Comparison of ENCODE assay signal across 20 cellular contexts in genomic region chr5:24042688-24043087, GRCh38.
DNase-seq lines count a peak whose midpoint lies in the region; ATAC-seq, FAIRE-seq and TF ChIP-seq lines count a peak whose summit lies in the region.
"Had no signal": no experiment of that assay in that cellular context is flagged by ENCODE, and none has a peak within 500 bp of the region (broad histone marks: within the 10 kb centered on the region; RNA-seq: fewer than 3 reads in every experiment).

No MANE protein-coding gene starts in this region.

- H3K9ac ChIP-seq in SU-DHL-6 (ENCODE audit: low read length), result no peak overlapping the region
- H3K9ac ChIP-seq in K562 (ENCODE audit: insufficient read depth in 1 of 2, low read depth in 2 of 2, low read length in 2 of 2), result no peak overlapping the region
- H3K9ac ChIP-seq: BLaER1 treated with 17β-estradiol and CSF1 and Interleukin-3, amounts not matched to agents 10 nM and 100 nM had no signal

- in situ Hi-C loops in K562 (cut with MboI), result no loop called here

- ATAC-seq in K562, result no peak
- ATAC-seq in GM18909 (IDR thresholded peaks at IDR 0.05; ENCODE audit: poor library complexity, unreplicated experiment), result no peak
- ATAC-seq: A549; CD8-positive, alpha-beta T cell had no signal

- H3K4me3 ChIP-seq in SU-DHL-6 (ENCODE audit: insufficient read depth, low read length, poor library complexity, severe bottlenecking) (no peak overlapping the region), K562 (no peak overlapping the region)
- H3K4me3 ChIP-seq: A549; BLaER1 treated with 17β-estradiol and CSF1 and Interleukin-3, amounts not matched to agents 10 nM and 100 nM had no signal

- no peaks in the 10 kb centered on the region for H3K9me1 ChIP-seq in K562 (ENCODE audit: control insufficient read depth, insufficient read depth, low read length)

- no peak for TF ChIP-seq EP300 in K562 (IDR thresholded peaks at IDR 0.05; ENCODE audit: low read length)

- no peaks in the 10 kb centered on the region for H4K20me1 ChIP-seq in SU-DHL-6 (ENCODE audit: low read depth, low read length)
- no peaks in the 10 kb centered on the region for H4K20me1 ChIP-seq in K562 (replicated peaks; ENCODE audit: control insufficient read depth, insufficient read depth, low read length)
- H4K20me1 ChIP-seq: BLaER1 treated with 17β-estradiol and CSF1 and Interleukin-3, amounts not matched to agents 10 nM and 100 nM had no signal

- H3K79me2 ChIP-seq in SU-DHL-6 (ENCODE audit: insufficient read depth, low read length), result no peaks in the 10 kb centered on the region
- H3K79me2 ChIP-seq in K562 (ENCODE audit: control insufficient read depth, insufficient read depth, low read length), result no peaks in the 10 kb centered on the region

- no peaks in the 10 kb centered on the region for H3F3A ChIP-seq in SU-DHL-6 (ENCODE audit: insufficient read depth)

- BruUV-seq in K562 (replicated peaks; lab: Mats Ljungman, UMichigan), result no TSS peak

- H3K4me2 ChIP-seq in SU-DHL-6 (ENCODE audit: low read depth, low read length, poor library complexity, severe bottlenecking), result no peak overlapping the region
- H3K4me2 ChIP-seq in K562 (ENCODE audit: insufficient read depth, low read length), result no peak overlapping the region
- H3K4me2 ChIP-seq: A549; BLaER1 treated with 17β-estradiol and CSF1 and Interleukin-3, amounts not matched to agents 10 nM and 100 nM had no signal

- no peak for DNase-seq in K562 (ENCODE audit: extremely low read depth in 1 of 4, low spot score in 3 of 4)
- DNase-seq in SIG-M5 (lab: John Stamatoyannopoulos, UW), result no peak
- DNase-seq: 8988T; AML-193; Caco-2; Calu3; CD4-positive, alpha-beta T cell; CD8-positive, alpha-beta T cell; DMS79 treated with DMSO at 0.1 percent for 48 hours; GF-D8 had no signal

- no peak overlapping the region for H3K27ac ChIP-seq in SU-DHL-6 (ENCODE audit: low read depth, low read length)
- no peak overlapping the region for H3K27ac ChIP-seq in K562 (ENCODE audit: extremely low read depth, low read depth, low read length)
- H3K27ac ChIP-seq: A549; BLaER1 treated with 17β-estradiol and CSF1 and Interleukin-3, amounts not matched to agents 10 nM and 100 nM; C4-2B had no signal

- H3K36me3 ChIP-seq in SU-DHL-6 (ENCODE audit: low read length) (0 out of 2 replicates have a peak, but pooled peaks cover 3% of the 10 kb centered on the region), K562 (ENCODE audit: control insufficient read depth, insufficient read depth, low read length) (no peaks in the 10 kb centered on the region)
- H3K36me3 ChIP-seq: BLaER1 treated with 17β-estradiol and CSF1 and Interleukin-3, amounts not matched to agents 10 nM and 100 nM had no signal

- FAIRE-seq in A204.1 (lab: Jason Lieb, UNC), result peak; percentile 19
- FAIRE-seq in K562 (lab: Jason Lieb, UNC), result no peak
- FAIRE-seq: A549, D721Med, GM12892, GM18507, GM19239 had no signal

- 0% methylated on average over 2 of the region's 2 CpGs for WGBS in K562 (ENCODE audit: insufficient coverage, low coverage, missing lambda C conversion rate)

- TF ChIP-seq CTCF in SU-DHL-6 (IDR thresholded peaks at IDR 0.05; ENCODE audit: insufficient read depth, low read length, poor library complexity, severe bottlenecking) (no peak), K562 (IDR thresholded peaks at IDR 0.05 in 2 of 3, conservative IDR thresholded peaks at IDR 0.05 in 1 of 3; ENCODE audit: insufficient read depth in 2 of 3, low read depth in 1 of 3, low read length in 3 of 3) (no peak)

- no peaks in the 10 kb centered on the region for H3K9me2 ChIP-seq in SU-DHL-6 (replicated peaks; ENCODE audit: insufficient read depth, low read length)

- intact Hi-C loops in K562 (cut with micrococcal nuclease), result no loop called here

- POLR2A ChIA-PET in K562 (lab: Yijun Ruan, JAX), result interaction anchor here (0.6 kb wide), 1 partner anchor 924 kb away, joined by 4 read pairs; no protein-coding TSS in a partner anchor

- no peaks in the 10 kb centered on the region for H3K4me1 ChIP-seq in K562 (replicated peaks in 1 of 2; ENCODE audit: control insufficient read depth in 2 of 2, insufficient read depth in 2 of 2, low read length in 2 of 2)
- H3K4me1 ChIP-seq: A549; BLaER1 treated with 17β-estradiol and CSF1 and Interleukin-3, amounts not matched to agents 10 nM and 100 nM; Caco-2 had no signal

- TF ChIP-seq POLR2A in K562 (conservative IDR thresholded peaks at IDR 0.05), result no peak

- no peaks in the 10 kb centered on the region for H3K27me3 ChIP-seq in SU-DHL-6 (ENCODE audit: low read length)
- no peaks in the 10 kb centered on the region for H3K27me3 ChIP-seq in K562 (ENCODE audit: control insufficient read depth in 2 of 2, insufficient read depth in 2 of 2, low read length in 2 of 2)
- H3K27me3 ChIP-seq: BLaER1 treated with 17β-estradiol and CSF1 and Interleukin-3, amounts not matched to agents 10 nM and 100 nM had no signal

- peak overlapping the region; percentile 80 for H2AFZ ChIP-seq in SU-DHL-6 (ENCODE audit: low read depth, low read length, severe bottlenecking)
- no peak overlapping the region for H2AFZ ChIP-seq in K562 (ENCODE audit: low read depth, low read length)

- CTCF ChIA-PET in K562 (lab: Yijun Ruan, JAX; ENCODE audit: low intra/inter-chr PET ratio), result no interaction called here

- H3K9me3 ChIP-seq in SU-DHL-6 (ENCODE audit: insufficient read depth, low read length) (no peaks in the 10 kb centered on the region), K562 (replicated peaks; ENCODE audit: control insufficient read depth, insufficient read depth, low read depth, low read length) (no peaks in the 10 kb centered on the region; the same call in 1 of the 2 replicates)
- H3K9me3 ChIP-seq: A549; BLaER1 treated with 17β-estradiol and CSF1 and Interleukin-3, amounts not matched to agents 10 nM and 100 nM; Caco-2 had no signal

- no peak for TF ChIP-seq RAD21 in K562 (CRISPR knock-in tag; conservative IDR thresholded peaks at IDR 0.05 in 1 of 2, IDR thresholded peaks at IDR 0.05 in 1 of 2)

TF ChIP-seq in K562, 482 proteins besides CTCF, POLR2A, EP300 and RAD21:
- TF ChIP-seq ZNF232 (CRISPR knock-in tag; IDR thresholded peaks at IDR 0.05) (no peak), TFE3 (CRISPR knock-in tag; IDR thresholded peaks at IDR 0.05) (peak; percentile 86)
